ENCODE assay signal across 8 cellular contexts in the genomic region with DNA sequence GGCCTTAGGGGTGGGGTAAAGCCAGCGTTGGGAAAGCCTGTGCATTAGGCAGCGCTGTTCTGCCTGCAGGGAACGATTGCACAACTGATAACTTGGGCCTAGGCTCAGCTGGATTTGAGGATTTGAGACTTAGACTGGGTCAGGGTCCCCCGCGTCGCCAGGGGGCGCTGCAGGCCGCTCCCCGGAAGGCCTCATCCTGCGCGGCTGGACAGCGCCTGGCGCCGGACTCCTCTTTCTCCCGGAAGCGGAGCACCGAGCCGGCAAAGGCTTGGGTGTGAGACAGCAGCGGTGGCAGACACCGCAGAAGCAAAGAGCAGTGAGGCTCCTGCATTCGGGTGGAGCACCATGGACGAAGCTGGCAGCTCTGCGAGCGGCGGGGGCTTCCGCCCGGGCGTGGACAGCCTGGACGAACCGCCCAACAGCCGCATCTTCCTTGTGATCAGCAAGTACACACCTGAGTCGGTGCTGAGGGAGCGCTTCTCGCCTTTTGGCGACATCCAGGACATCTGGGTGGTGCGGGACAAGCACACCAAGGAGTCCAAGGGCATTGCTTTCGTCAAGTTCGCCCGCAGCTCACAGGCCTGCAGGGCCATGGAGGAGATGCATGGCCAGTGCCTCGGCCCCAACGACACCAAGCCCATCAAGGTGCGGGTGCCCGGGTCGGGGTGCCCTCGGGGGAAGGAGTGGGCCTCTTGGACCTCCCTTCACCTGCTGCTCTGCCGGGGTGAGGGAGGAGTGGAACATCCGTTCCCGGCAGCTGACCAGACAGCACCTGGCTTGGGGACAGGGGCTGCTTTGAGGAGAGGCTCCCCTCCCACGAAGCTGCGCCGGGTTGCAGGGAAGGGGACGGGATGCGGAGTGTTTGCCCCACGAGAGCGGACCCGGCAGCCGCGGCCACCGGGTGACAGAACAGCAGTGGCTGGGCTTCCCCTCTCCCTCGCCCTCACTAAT. TPM values are rescaled to one million over a fixed set of nuclear protein-coding genes. Genes with fewer than 3 reads are reported as not detected.
DNase-seq lines count a peak whose midpoint lies in the region.

A gene with protein sequence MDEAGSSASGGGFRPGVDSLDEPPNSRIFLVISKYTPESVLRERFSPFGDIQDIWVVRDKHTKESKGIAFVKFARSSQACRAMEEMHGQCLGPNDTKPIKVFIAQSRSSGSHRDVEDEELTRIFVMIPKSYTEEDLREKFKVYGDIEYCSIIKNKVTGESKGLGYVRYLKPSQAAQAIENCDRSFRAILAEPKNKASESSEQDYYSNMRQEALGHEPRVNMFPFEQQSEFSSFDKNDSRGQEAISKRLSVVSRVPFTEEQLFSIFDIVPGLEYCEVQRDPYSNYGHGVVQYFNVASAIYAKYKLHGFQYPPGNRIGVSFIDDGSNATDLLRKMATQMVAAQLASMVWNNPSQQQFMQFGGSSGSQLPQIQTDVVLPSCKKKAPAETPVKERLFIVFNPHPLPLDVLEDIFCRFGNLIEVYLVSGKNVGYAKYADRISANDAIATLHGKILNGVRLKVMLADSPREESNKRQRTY (plus strand): TSS at position 236 of the 951 bp plus-strand sequence. CDS start 110 bp downstream, at position 346.

- H3K4me1 ChIP-seq in HAP-1, result peaks cover 2% of the 10 kb centered on the region
- H3K4me1 ChIP-seq in neuronal stem cell (ENCODE audit: control insufficient read depth in 2 of 2, insufficient read depth in 1 of 2, low read depth in 1 of 2, low read length in 2 of 2), result no peaks in the 10 kb centered on the region

- no peak within 1 kb of the TSS for H2AK5ac ChIP-seq in neuronal stem cell (ENCODE audit: low read depth, low read length)

- no peak within 1 kb of the TSS for H2BK15ac ChIP-seq in neuronal stem cell (ENCODE audit: low read length)

- no peak within 1 kb of the TSS for H2BK12ac ChIP-seq in neuronal stem cell (ENCODE audit: low read length)

- H4K91ac ChIP-seq in neuronal stem cell (ENCODE audit: low read depth, low read length, poor library complexity), result no peak within 1 kb of the TSS

- H2BK120ac ChIP-seq in neuronal stem cell (ENCODE audit: low read depth, low read length), result no peak within 1 kb of the TSS

- in situ Hi-C loops in HAP-1 (cut with MboI; ENCODE audit: low sequenced_read_pairs), result loop anchor here (10.0 kb wide), 1 partner anchor 302 kb away; no protein-coding TSS in a partner anchor

- H3K79me1 ChIP-seq in neuronal stem cell (ENCODE audit: low read depth, low read length), result peaks cover 3% of the 10 kb centered on the region

- H3K14ac ChIP-seq in neuronal stem cell (ENCODE audit: low read length), result no peak within 1 kb of the TSS

- peak within 1 kb of the TSS; percentile 8 for H3K23ac ChIP-seq in neuronal stem cell (ENCODE audit: low read depth, low read length, poor library complexity)

- H3K27me3 ChIP-seq in HAP-1 (ENCODE audit: low read depth) (no peaks in the 10 kb centered on the region), MG63 (no peaks in the 10 kb centered on the region), neuronal stem cell (ENCODE audit: control insufficient read depth in 3 of 3, insufficient read depth in 3 of 3, low read depth in 1 of 3, low read length in 3 of 3) (no peaks in the 10 kb centered on the region)

- no peak within 1 kb of the TSS for H3K27ac ChIP-seq in neuronal stem cell (replicated peaks; ENCODE audit: low read length)
- peak within 1 kb of the TSS; percentile 82 for H3K27ac ChIP-seq in substantia nigra (ENCODE audit: low read depth, low read length, poor library complexity, severe bottlenecking)

- WGBS in neuronal stem cell (ENCODE audit: extremely low coverage in 2 of 2, insufficient read length in 2 of 2, insufficient replicate concordance in 1 of 2), 2 donors, result no CpG with 5 or more reads among the region's 60 CpGs

- H3K18ac ChIP-seq in neuronal stem cell (ENCODE audit: low read length), result peak within 1 kb of the TSS; percentile 4

- H3K4me2 ChIP-seq in neuronal stem cell (ENCODE audit: insufficient read depth, low read length, poor library complexity, severe bottlenecking), result peak within 1 kb of the TSS; percentile 88

- H3K36me3 ChIP-seq in HAP-1 (replicated peaks) (no peaks in the 10 kb centered on the region; the same call in 1 of the 2 replicates), MG63 (peaks cover 2% of the 10 kb centered on the region), neuronal stem cell (replicated peaks in 1 of 2; ENCODE audit: control insufficient read depth in 2 of 2, insufficient read depth in 2 of 2, low read length in 2 of 2) (peaks cover 0 to 8% of the 10 kb centered on the region in 2 donors)

- H4K8ac ChIP-seq in neuronal stem cell (ENCODE audit: low read depth, low read length), result no peak within 1 kb of the TSS

- H2BK5ac ChIP-seq in neuronal stem cell (ENCODE audit: low read length), result no peak within 1 kb of the TSS

- H3K9ac ChIP-seq in neuronal stem cell (ENCODE audit: low read depth, low read length, poor library complexity), result peak within 1 kb of the TSS; percentile 87

- H3K4me3 ChIP-seq in HAP-1 (peak within 1 kb of the TSS; percentile 57), MG63 (peak within 1 kb of the TSS; percentile 85), neuronal stem cell (ENCODE audit: low read length in 2 of 2) (peak within 1 kb of the TSS; percentile 93 to 95)

- H3K4ac ChIP-seq in neuronal stem cell (ENCODE audit: low read length), result no peak within 1 kb of the TSS

- DNase-seq in GM03348 (ENCODE audit: low spot score), result peak; percentile 97
- peak; percentile 89 to 95 for DNase-seq in HAP-1 (ENCODE audit: low spot score in 2 of 2)
- peak; percentile 91 for DNase-seq in MG63
- peak; percentile 93 for DNase-seq in SIG-M5 treated with dmso at 0.1 percent for 504 hours (lab: John Stamatoyannopoulos, UW; ENCODE audit: unreplicated experiment)
- peak; percentile 84 for DNase-seq in activated gamma-delta T cell treated with Interleukin-2 at 50 U/mL for 16 hours
- DNase-seq in foreskin melanocyte, result peak; percentile 89
- DNase-seq in neuronal stem cell (ENCODE audit: low spot score), result peak; percentile 89
- peak; percentile 18 to 89 (median 75) for DNase-seq in substantia nigra (lab: John Stamatoyannopoulos, UW)

- no peaks in the 10 kb centered on the region for H3K9me3 ChIP-seq in HAP-1
- no peaks in the 10 kb centered on the region for H3K9me3 ChIP-seq in MG63
- no peaks in the 10 kb centered on the region for H3K9me3 ChIP-seq in neuronal stem cell (replicated peaks in 1 of 2; ENCODE audit: control insufficient read depth in 2 of 2, insufficient read depth in 1 of 2, low read depth in 1 of 2, low read length in 2 of 2)

- peak within 1 kb of the TSS; percentile 89 for H2AFZ ChIP-seq in neuronal stem cell (ENCODE audit: low read length)

RNA-seq across cellular contexts. Expression of the gene that starts here (rescaled TPM):
- 19.1 and 29.3 TPM in 2 replicates for total RNA-seq in MG63 (2014; rRNA removed; shearing (Covaris generic); ENCODE audit: low replicate concordance)
- 16.6 TPM for polyA plus RNA-seq in neuronal stem cell (2013, experiment 1 of 2)
- 15.2 TPM for polyA plus RNA-seq in neuronal stem cell (2013, experiment 2 of 2)
